21 cellular contexts compared by ENCODE assay signal in the genomic region with DNA sequence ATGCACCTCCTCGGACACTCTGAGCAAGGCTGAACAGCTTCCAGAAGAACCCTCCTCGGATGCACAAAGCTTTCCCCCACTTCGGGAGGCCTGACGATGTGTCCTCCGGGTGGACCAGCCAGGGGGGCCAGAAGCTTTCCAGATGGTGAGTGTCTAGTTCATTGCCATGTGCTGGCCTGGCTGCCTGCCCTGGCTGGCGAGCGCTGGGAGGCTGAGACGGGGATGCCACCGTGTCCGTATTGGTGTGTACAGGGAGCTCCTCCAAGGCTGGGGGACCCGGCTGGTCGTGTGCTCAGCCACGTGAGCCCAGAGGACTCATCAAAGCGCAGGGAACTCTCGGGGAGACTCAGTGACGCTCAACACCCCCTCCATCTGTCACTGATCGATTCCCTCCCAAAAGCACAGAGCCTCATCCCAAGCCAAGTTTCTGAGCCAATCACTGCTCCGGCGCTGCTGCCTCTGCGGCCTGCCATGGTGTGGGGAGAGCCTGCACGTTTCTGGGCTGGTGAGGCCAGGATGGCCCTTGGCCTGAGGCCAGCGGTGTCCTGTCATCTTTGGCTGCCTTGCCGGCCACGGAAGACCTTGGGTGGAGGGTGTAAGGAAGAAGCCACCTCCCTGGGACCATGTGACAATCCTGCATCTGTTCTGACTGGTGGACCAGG.
DNase-seq lines count a peak whose midpoint lies in the region; ATAC-seq and TF ChIP-seq lines count a peak whose summit lies in the region.
"Had no signal": no experiment of that assay in that cellular context is flagged by ENCODE, and none has a peak within 500 bp of the region (broad histone marks: within the 10 kb centered on the region; RNA-seq: fewer than 3 reads in every experiment).

No MANE protein-coding gene starts in this region.

- peaks cover 21% of the 10 kb centered on the region for H3K27me3 Mint-ChIP-seq in neural progenitor cell (ENCODE audit: insufficient read depth, low read depth)

- no peak overlapping the region for H3K4me3 ChIP-seq in right atrium auricular region
- no peak overlapping the region for H3K4me3 ChIP-seq in esophagus squamous epithelium
- no peak overlapping the region for H3K4me3 ChIP-seq in neural progenitor cell
- H3K4me3 ChIP-seq: cardiac muscle cell, lung had no signal

- H3K27ac Mint-ChIP-seq in neural progenitor cell: peak overlapping the region; percentile 81
- H3K27ac Mint-ChIP-seq: activated naive CD4-positive, alpha-beta T cell treated with anti-CD3 and anti-CD28 coated beads, Interleukin-2, amount 10 ng/mL, durations not matched to agents 7 days and 5 days; activated T-cell treated with anti-CD3 and anti-CD28 coated beads, Interleukin-2, amount 50 U/mL, for 72 hours; CD14-positive monocyte; dendritic cell treated with granulocyte-macrophage colony-stimulating factor and Interleukin-4, amounts not matched to agents 40 ng/mL and 50 ng/mL, for 4 days; IgD-negative memory B cell; stimulated activated naive CD8-positive, alpha-beta T cell treated with anti-CD3 and anti-CD28 coated beads, Interleukin-15, amount 100 ng/mL, for 72 hours had no signal

- no peak overlapping the region for H3K27ac ChIP-seq in right atrium auricular region
- H3K27ac ChIP-seq in esophagus squamous epithelium: peak overlapping the region in 3 of 4 donors; percentile 14 to 72 (median 34)
- no peak overlapping the region for H3K27ac ChIP-seq in neural progenitor cell
- H3K27ac ChIP-seq: cardiac muscle cell had no signal

- no peaks in the 10 kb centered on the region for H3K36me3 Mint-ChIP-seq in neural progenitor cell
- H3K36me3 Mint-ChIP-seq: activated naive CD4-positive, alpha-beta T cell treated with anti-CD3 and anti-CD28 coated beads, Interleukin-2, amount 10 ng/mL, durations not matched to agents 7 days and 5 days; CD14-positive monocyte had no signal

- H3K36me3 ChIP-seq in right atrium auricular region: no peaks in the 10 kb centered on the region
- H3K36me3 ChIP-seq in esophagus squamous epithelium: no peaks in the 10 kb centered on the region
- H3K36me3 ChIP-seq in neural progenitor cell: no peaks in the 10 kb centered on the region
- H3K36me3 ChIP-seq: cardiac muscle cell had no signal

- H3F3A ChIP-seq in neural progenitor cell (ENCODE audit: low read depth): peaks cover 22% of the 10 kb centered on the region

- DNase-seq in left ventricle myocardium superior (peak; percentile 47), right atrium auricular region (ENCODE audit: low spot score) (no peak), esophagus squamous epithelium (lab: John Stamatoyannopoulos, UW) (no peak), neural progenitor cell (ENCODE audit: low spot score) (no peak), OCI-M2 (lab: John Stamatoyannopoulos, UW; ENCODE audit: unreplicated experiment) (no peak), SIG-M5 treated with dmso at 0.1 percent for 504 hours (lab: John Stamatoyannopoulos, UW; ENCODE audit: unreplicated experiment) (no peak), AML-193 (lab: John Stamatoyannopoulos, UW) (no peak), NCI-H2107 (lab: John Stamatoyannopoulos, UW) (no peak)
- DNase-seq: activated CD4-positive, alpha-beta T cell treated with anti-CD3 and anti-CD28 coated beads for 4 hours; activated naive CD4-positive, alpha-beta T cell treated with anti-CD3 and anti-CD28 coated beads, Interleukin-2, amount 10 ng/mL, durations not matched to agents 7 days and 5 days; activated T-cell treated with anti-CD3 and anti-CD28 coated beads, Interleukin-2, amount 50 U/mL, for 72 hours; EL; NCI-H146; NCI-H69; SIG-M5; stimulated activated naive CD8-positive, alpha-beta T cell treated with anti-CD3 and anti-CD28 coated beads, Interleukin-15, amount 100 ng/mL, for 72 hours had no signal

- H2AFZ ChIP-seq in neural progenitor cell (replicated peaks): no peak overlapping the region

- H3K4me1 ChIP-seq in right atrium auricular region (peaks cover 0 to 8% of the 10 kb centered on the region in 2 donors), esophagus squamous epithelium (peaks cover 0 to 24% (median 3%) of the 10 kb centered on the region in 3 donors), neural progenitor cell (peaks cover 39% of the 10 kb centered on the region)

- intact Hi-C loops in left ventricle myocardium superior (cut with micrococcal nuclease) (no loop called here), esophagus squamous epithelium (cut with DNase I) (no loop called here)

- no peaks in the 10 kb centered on the region for H3K27me3 ChIP-seq in right atrium auricular region
- peaks cover 0 to 57% (median 2%) of the 10 kb centered on the region in 4 donors for H3K27me3 ChIP-seq in esophagus squamous epithelium
- no peaks in the 10 kb centered on the region for H3K27me3 ChIP-seq in neural progenitor cell

- no peaks in the 10 kb centered on the region for H3K9me3 Mint-ChIP-seq in neural progenitor cell
- H3K9me3 Mint-ChIP-seq: activated naive CD4-positive, alpha-beta T cell treated with anti-CD3 and anti-CD28 coated beads, Interleukin-2, amount 10 ng/mL, durations not matched to agents 7 days and 5 days; activated T-cell treated with anti-CD3 and anti-CD28 coated beads, Interleukin-2, amount 50 U/mL, for 72 hours; dendritic cell treated with granulocyte-macrophage colony-stimulating factor and Interleukin-4, amounts not matched to agents 40 ng/mL and 50 ng/mL, for 4 days; IgD-negative memory B cell; stimulated activated naive CD8-positive, alpha-beta T cell treated with anti-CD3 and anti-CD28 coated beads, Interleukin-15, amount 100 ng/mL, for 72 hours had no signal

- H4K20me1 ChIP-seq in neural progenitor cell (ENCODE audit: low read depth): no peaks in the 10 kb centered on the region

- TF ChIP-seq CTCF in right atrium auricular region (IDR thresholded peaks at IDR 0.05): no peak
- no peak for TF ChIP-seq CTCF in esophagus squamous epithelium (IDR thresholded peaks at IDR 0.05)
- no peak for TF ChIP-seq CTCF in neural progenitor cell (IDR thresholded peaks at IDR 0.05)

- no peak overlapping the region for H3K4me2 ChIP-seq in neural progenitor cell

- H3K9me3 ChIP-seq in right atrium auricular region (no peaks in the 10 kb centered on the region), esophagus squamous epithelium (no peaks in the 10 kb centered on the region), neural progenitor cell (ENCODE audit: low read depth) (no peaks in the 10 kb centered on the region)

- H3K9ac ChIP-seq in neural progenitor cell: no peak overlapping the region

- H3K4me1 Mint-ChIP-seq in neural progenitor cell: peaks cover 51% of the 10 kb centered on the region
- H3K4me1 Mint-ChIP-seq: activated naive CD4-positive, alpha-beta T cell treated with anti-CD3 and anti-CD28 coated beads, Interleukin-2, amount 10 ng/mL, durations not matched to agents 7 days and 5 days; CD14-positive monocyte had no signal

- H3K79me2 ChIP-seq in neural progenitor cell (ENCODE audit: low read depth): no peaks in the 10 kb centered on the region

- ATAC-seq in left ventricle myocardium superior: peak; percentile 38
- ATAC-seq: activated T-cell treated with anti-CD3 and anti-CD28 coated beads, Interleukin-2, amount 50 U/mL, for 72 hours; stimulated activated naive CD8-positive, alpha-beta T cell treated with anti-CD3 and anti-CD28 coated beads, Interleukin-15, amount 100 ng/mL, for 72 hours had no signal

- no peak overlapping the region for H3K4me3 Mint-ChIP-seq in neural progenitor cell
- H3K4me3 Mint-ChIP-seq: activated naive CD4-positive, alpha-beta T cell treated with anti-CD3 and anti-CD28 coated beads, Interleukin-2, amount 10 ng/mL, durations not matched to agents 7 days and 5 days; activated T-cell treated with anti-CD3 and anti-CD28 coated beads, Interleukin-2, amount 50 U/mL, for 72 hours; dendritic cell treated with granulocyte-macrophage colony-stimulating factor and Interleukin-4, amounts not matched to agents 40 ng/mL and 50 ng/mL, for 4 days; IgD-negative memory B cell; stimulated activated naive CD8-positive, alpha-beta T cell treated with anti-CD3 and anti-CD28 coated beads, Interleukin-15, amount 100 ng/mL, for 72 hours had no signal

- 64 to 71% methylated on average over 12 to 19 of the region's 24 CpGs for WGBS in esophagus squamous epithelium, 2 donors

- no peak for TF ChIP-seq POLR2A in esophagus squamous epithelium (IDR thresholded peaks at IDR 0.05)

Comparison
In these comparisons a context has a peak if more than half of its experiments do, and no peak if none do; other contexts are left out.
1. H3K27ac ChIP-seq: peak in esophagus squamous epithelium (3 of 4); none in right atrium auricular region (0 of 2) and neural progenitor cell (single experiment).